ENCODE assay signal across 12 cellular contexts in the genomic region with DNA sequence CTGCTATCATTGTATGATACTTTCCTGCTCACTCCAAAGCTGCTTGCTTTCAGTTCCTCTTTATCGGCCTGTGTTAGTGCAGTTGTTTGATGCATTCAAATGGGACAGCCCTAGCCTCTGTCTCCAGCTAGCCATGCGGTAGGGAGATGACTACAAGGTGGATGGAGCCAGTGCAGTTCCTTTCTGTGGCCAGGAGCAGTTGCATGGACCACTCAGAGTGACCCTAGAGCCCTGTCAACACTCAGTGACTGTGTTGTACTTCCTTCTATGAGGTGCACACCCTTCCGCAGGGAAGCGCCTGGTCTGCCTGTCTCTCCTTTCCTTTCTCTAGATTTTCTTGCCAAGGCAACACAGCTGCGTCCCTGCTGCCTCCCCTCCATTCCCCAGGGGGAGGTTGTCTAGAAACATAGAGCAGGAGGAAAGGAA. TPM values are rescaled to one million over a fixed set of nuclear protein-coding genes. Genes with fewer than 3 reads are reported as not detected.
DNase-seq lines count a peak whose midpoint lies in the region; ATAC-seq, FAIRE-seq and TF ChIP-seq lines count a peak whose summit lies in the region.
"Had no signal": no experiment of that assay in that cellular context is flagged by ENCODE, and none has a peak within 500 bp of the region (broad histone marks: within the 10 kb centered on the region; RNA-seq: fewer than 3 reads in every experiment).

No MANE protein-coding gene starts in this region.

- DNase-seq in CD1c-positive myeloid dendritic cell (ENCODE audit: extremely low spot score) (peak; percentile 9), small intestine (no peak), stomach (no peak)
- no peak for DNase-seq in stimulated activated CD4-positive, alpha-beta T cell treated with anti-CD3 and anti-CD28 coated beads, Interleukin-4, amount 100 ng/mL, for 4 hours
- no peak for DNase-seq in activated CD4-positive, alpha-beta T cell treated with anti-CD3 and anti-CD28 coated beads for 1 hour
- DNase-seq: mesenchymal stem cell had no signal

- H3K9me3 ChIP-seq in OCI-LY3 (ENCODE audit: insufficient read depth, low read length) (no peaks in the 10 kb centered on the region), small intestine (ENCODE audit: control insufficient read depth, low read depth) (no peaks in the 10 kb centered on the region), stomach (no peaks in the 10 kb centered on the region)

- no peak overlapping the region for H2AFZ ChIP-seq in OCI-LY3 (ENCODE audit: low read depth, low read length)

- H3K9ac ChIP-seq in OCI-LY3 (ENCODE audit: low read length), result no peak overlapping the region

- no peak for TF ChIP-seq POLR2A in stomach (IDR thresholded peaks at IDR 0.05)

- WGBS in small intestine, 3 donors, result 60 to 70% (median 64%) methylated on average over 5 of the region's 5 CpGs
- WGBS in stomach, 5 donors, result 49 to 68% (median 58%) methylated on average over 5 of the region's 5 CpGs

- H3K36me3 ChIP-seq in OCI-LY3 (replicated peaks; ENCODE audit: low read depth, low read length), result no peaks in the 10 kb centered on the region
- no peaks in the 10 kb centered on the region for H3K36me3 ChIP-seq in small intestine (ENCODE audit: control insufficient read depth in 2 of 2, insufficient read depth in 2 of 2, low read length in 2 of 2)
- no peaks in the 10 kb centered on the region for H3K36me3 ChIP-seq in stomach

- no peak for TF ChIP-seq CTCF in OCI-LY3 (IDR thresholded peaks at IDR 0.05; ENCODE audit: low read depth, low read length)
- TF ChIP-seq CTCF in stomach (IDR thresholded peaks at IDR 0.05), result no peak

- H4K20me1 ChIP-seq in OCI-LY3 (ENCODE audit: insufficient read depth, low read length), result no peaks in the 10 kb centered on the region

- no peak for FAIRE-seq in small intestine (lab: Jason Lieb, UNC)
- FAIRE-seq: endometrium, RCC 7860 had no signal

- intact Hi-C loops in stomach (cut with DNase I; ENCODE audit: low total_unique reads), result no loop called here

- H3K27ac ChIP-seq in OCI-LY3 (ENCODE audit: low read length), result no peak overlapping the region
- no peak overlapping the region for H3K27ac ChIP-seq in small intestine (ENCODE audit: low read depth in 1 of 2, low read length in 1 of 2)
- no peak overlapping the region for H3K27ac ChIP-seq in stomach
- H3K27ac ChIP-seq: C4-2B had no signal

- TF ChIP-seq EP300 in stomach (IDR thresholded peaks at IDR 0.05), result no peak

- H3K4me2 ChIP-seq in OCI-LY3 (ENCODE audit: low read length), result 0 out of 2 replicates have a peak overlapping the region, but pooled peaks have one; percentile 12

- H3K4me3 ChIP-seq in OCI-LY3 (ENCODE audit: low read length) (no peak overlapping the region), small intestine (ENCODE audit: low read depth in 1 of 2, low read length in 2 of 2) (no peak overlapping the region), stomach (no peak overlapping the region)

- H3K27me3 ChIP-seq in OCI-LY3 (ENCODE audit: low read depth, low read length), result peaks cover 11% of the 10 kb centered on the region
- no peaks in the 10 kb centered on the region for H3K27me3 ChIP-seq in small intestine (ENCODE audit: control insufficient read depth in 2 of 2, insufficient read depth in 2 of 2, low read length in 2 of 2)
- H3K27me3 ChIP-seq in stomach, result no peaks in the 10 kb centered on the region

- peak; percentile 100 for ATAC-seq in GM19395 (IDR thresholded peaks at IDR 0.05; ENCODE audit: unreplicated experiment)
- peak; percentile 98 for ATAC-seq in HG02981 (IDR thresholded peaks at IDR 0.05; ENCODE audit: unreplicated experiment)

- H3K79me2 ChIP-seq in OCI-LY3 (ENCODE audit: low read length), result no peaks in the 10 kb centered on the region

- H3K4me1 ChIP-seq in OCI-LY3 (ENCODE audit: low read length) (peaks cover 7% of the 10 kb centered on the region), small intestine (ENCODE audit: control insufficient read depth in 2 of 2, insufficient read depth in 1 of 2, low read depth in 1 of 2, low read length in 1 of 2) (peaks cover 0 to 2% of the 10 kb centered on the region in 2 donors), stomach (peaks cover 0 to 26% (median 14%) of the 10 kb centered on the region in 4 donors)

RNA-seq across cellular contexts. Expression of gene KCNS3, which starts 33.8 kb away (rescaled TPM):
- 1 to 10 TPM in 2 of 3 donors, under 1 TPM in 1; 0.67 to 4.4 (median 4.1) TPM for polyA plus RNA-seq in small intestine
- total RNA-seq in stomach, result 100 to 1,000 TPM in 2 of 5 donors, 10 to 100 TPM in 3; 18.1 to 150 (median 31.0) TPM
- 10 to 100 TPM in 2 of 3 donors, 1 to 10 TPM in 1; 7.6 to 15.0 (median 12.3) TPM for polyA plus RNA-seq in stomach
